21 cellular contexts compared by ENCODE assay signal in genomic region chr4:186846426-186846825, GRCh38.
"Had no signal": no experiment of that assay in that cellular context is flagged by ENCODE, and none has a peak within 500 bp of the region (broad histone marks: within the 10 kb centered on the region; RNA-seq: fewer than 3 reads in every experiment).

No MANE protein-coding gene starts in this region.

- DNase-seq: activated CD4-positive, alpha-beta T cell treated with anti-CD3 and anti-CD28 coated beads for 4 hours; activated CD8-positive, alpha-beta memory T cell treated with anti-CD3 and anti-CD28 coated beads, Interleukin-2, amount 10 ng/mL, durations not matched to agents 7 days and 5 days; activated effector memory CD4-positive, alpha-beta T cell treated with Interleukin-2 at 50 U/mL for 16 hours; activated naive CD4-positive, alpha-beta T cell; activated T-cell treated with anti-CD3 and anti-CD28 coated beads, Interleukin-2, amount 50 U/mL, for 24 hours; amygdala; brain microvascular endothelial cell; MG63; NCI-H1105 treated with DMSO at 0.1 percent for 48 hours; NCI-H1436 treated with DMSO at 0.1 percent for 48 hours; NCI-H187 treated with DMSO at 0.1 percent for 48 hours; NCI-H2081 treated with DMSO at 0.1 percent for 48 hours; NCI-H446; NCI-H524; SHP77 had no signal

- H3K36me3 Mint-ChIP-seq: activated CD8-positive, alpha-beta memory T cell treated with anti-CD3 and anti-CD28 coated beads, Interleukin-2, amount 10 ng/mL, durations not matched to agents 7 days and 5 days; activated naive CD8-positive, alpha-beta T cell had no signal

- H3K4me1 Mint-ChIP-seq: activated CD8-positive, alpha-beta memory T cell treated with anti-CD3 and anti-CD28 coated beads, Interleukin-2, amount 10 ng/mL, durations not matched to agents 7 days and 5 days had no signal

- H3K27ac Mint-ChIP-seq: activated CD8-positive, alpha-beta memory T cell treated with anti-CD3 and anti-CD28 coated beads, Interleukin-2, amount 10 ng/mL, durations not matched to agents 7 days and 5 days; activated naive CD8-positive, alpha-beta T cell; activated T-cell treated with anti-CD3 and anti-CD28 coated beads, Interleukin-2, amount 50 U/mL, for 24 hours; activated T-helper 1 cell treated with anti-CD3 and anti-CD28 coated beads, Interleukin-12 subunit alpha, Interleukin-12 subunit beta, Interleukin-2, Interleukin-4 antibody, amounts not matched to agents 30 ng/mL and 10 ng/mL and 1 ng/mL, durations not matched to agents 14 hours and 24 hours and 36 hours; T-helper 1 cell treated with Interleukin-12 subunit alpha and Interleukin-12 subunit beta and Interleukin-4 antibody, amounts not matched to agents 30 μg/mL and 1 μg/mL, for 36 hours had no signal

- ATAC-seq: activated CD4-positive, CD25-positive, alpha-beta regulatory T cell treated with anti-CD3 and anti-CD28 coated beads, Interleukin-2, amount 50 U/mL, for 24 hours; activated CD8-positive, alpha-beta memory T cell treated with anti-CD3 and anti-CD28 coated beads, Interleukin-2, amount 10 ng/mL, durations not matched to agents 7 days and 5 days had no signal

- H3K27me3 Mint-ChIP-seq: activated CD8-positive, alpha-beta memory T cell treated with anti-CD3 and anti-CD28 coated beads, Interleukin-2, amount 10 ng/mL, durations not matched to agents 7 days and 5 days; activated naive CD8-positive, alpha-beta T cell; activated T-cell treated with anti-CD3 and anti-CD28 coated beads, Interleukin-2, amount 50 U/mL, for 24 hours had no signal

- H3K9me3 ChIP-seq: MG63 had no signal

- H3K27ac ChIP-seq: cardiac muscle cell had no signal

- H3K36me3 ChIP-seq: brain microvascular endothelial cell, cardiac muscle cell, MG63 had no signal

- H3K4me3 ChIP-seq: cardiac muscle cell, MG63 had no signal

- H3K4me3 Mint-ChIP-seq: activated CD8-positive, alpha-beta memory T cell treated with anti-CD3 and anti-CD28 coated beads, Interleukin-2, amount 10 ng/mL, durations not matched to agents 7 days and 5 days; activated naive CD8-positive, alpha-beta T cell; activated T-cell treated with anti-CD3 and anti-CD28 coated beads, Interleukin-2, amount 50 U/mL, for 24 hours; activated T-helper 1 cell treated with anti-CD3 and anti-CD28 coated beads, Interleukin-12 subunit alpha, Interleukin-12 subunit beta, Interleukin-2, Interleukin-4 antibody, amounts not matched to agents 30 ng/mL and 10 ng/mL and 1 ng/mL, durations not matched to agents 14 hours and 24 hours and 36 hours; T-helper 1 cell treated with Interleukin-12 subunit alpha and Interleukin-12 subunit beta and Interleukin-4 antibody, amounts not matched to agents 30 μg/mL and 1 μg/mL, for 36 hours had no signal

- H3K27me3 ChIP-seq: brain microvascular endothelial cell, cardiac muscle cell, MG63 had no signal

- FAIRE-seq: RCC 7860 had no signal
